ENCODE assay signal across 8 cellular contexts in the genomic region with DNA sequence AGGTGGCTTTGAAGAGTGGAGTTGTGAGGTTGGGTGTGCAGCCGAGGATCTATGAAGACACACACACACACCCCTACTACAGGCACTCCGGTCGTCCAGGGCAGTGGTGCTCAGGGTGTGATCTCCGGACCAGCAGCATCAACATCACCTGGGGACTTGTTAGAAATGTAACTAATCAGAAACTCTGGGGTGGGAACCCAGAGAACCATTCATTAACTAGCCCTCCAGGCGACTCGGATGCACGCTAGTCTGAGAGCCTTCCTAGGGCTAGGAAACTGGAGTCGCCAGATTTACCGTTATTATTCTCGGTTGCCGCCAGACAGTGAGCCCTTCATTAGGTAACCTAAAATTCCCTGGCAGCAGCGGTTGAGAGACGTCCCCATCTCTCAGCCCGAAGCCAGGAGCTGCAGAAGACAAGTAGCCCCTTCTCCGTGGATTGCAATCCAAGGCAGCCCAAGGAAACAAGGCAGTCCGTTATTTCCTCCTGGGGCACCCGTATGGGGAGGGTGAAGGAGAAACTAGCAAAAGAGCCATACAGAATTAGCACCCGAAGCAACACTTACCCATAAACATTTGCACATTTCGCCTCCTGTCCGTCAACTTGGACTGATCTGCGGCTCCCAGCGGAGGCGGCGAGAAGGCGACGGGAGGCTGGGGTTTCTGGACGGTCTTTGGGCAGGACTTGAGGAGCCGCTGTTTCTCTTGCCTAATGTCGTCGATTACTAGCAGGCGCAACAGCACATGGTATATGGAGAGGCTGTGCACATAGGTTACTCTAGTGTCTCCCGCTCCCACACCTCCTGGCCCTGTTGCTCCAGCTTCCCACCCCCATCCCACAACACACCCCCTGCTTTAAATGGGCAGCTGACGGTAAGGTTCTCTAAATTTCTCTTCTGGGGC. TPM values are rescaled to one million over a fixed set of nuclear protein-coding genes. Genes with fewer than 3 reads are reported as not detected.
A peak's percentile ranks its signal among the peaks of the same experiment; 100 is the strongest.
DNase-seq lines count a peak whose midpoint lies in the region; ATAC-seq and TF ChIP-seq lines count a peak whose summit lies in the region.

No MANE protein-coding gene starts in this region.

- peaks cover 11% of the 10 kb centered on the region for H3K4me1 ChIP-seq in SJCRH30
- H3K4me1 ChIP-seq in endodermal cell (ENCODE audit: control insufficient read depth, insufficient read depth, low read length) = no peaks in the 10 kb centered on the region
- H3K4me1 ChIP-seq in muscle layer of colon (ENCODE audit: insufficient read depth, low read length) = peaks cover 28% of the 10 kb centered on the region

- H3K9ac ChIP-seq in endodermal cell (ENCODE audit: extremely low read depth, low read length, poor library complexity, severe bottlenecking) (peak overlapping the region; percentile 62), muscle layer of colon (ENCODE audit: low read length) (peak overlapping the region; percentile 97)

- peak; percentile 24 for DNase-seq in SIG-M5 treated with dmso at 0.1 percent for 504 hours (lab: John Stamatoyannopoulos, UW; ENCODE audit: unreplicated experiment)
- DNase-seq in SIG-M5 (lab: John Stamatoyannopoulos, UW) = no peak
- peak; percentile 24 to 29 for DNase-seq in SJCRH30
- peak; percentile 80 for DNase-seq in endodermal cell
- no peak for DNase-seq in T1000 (lab: John Stamatoyannopoulos, UW)

- peaks cover 14% of the 10 kb centered on the region for H3K36me3 ChIP-seq in SJCRH30
- H3K36me3 ChIP-seq in endodermal cell (ENCODE audit: control insufficient read depth, insufficient read depth, low read length) = peaks cover 15% of the 10 kb centered on the region
- peaks cover 2% of the 10 kb centered on the region for H3K36me3 ChIP-seq in muscle layer of colon (ENCODE audit: insufficient read depth, low read length)

- H3K27ac Mint-ChIP-seq in endodermal cell = peak overlapping the region; percentile 50

- peaks cover 53% of the 10 kb centered on the region for H3K27me3 Mint-ChIP-seq in endodermal cell (ENCODE audit: insufficient read depth)

- peak overlapping the region; percentile 88 for H3K27ac ChIP-seq in SJCRH30
- H3K27ac ChIP-seq in endodermal cell (ENCODE audit: low read depth, low read length) = peak overlapping the region; percentile 55
- peak overlapping the region; percentile 96 for H3K27ac ChIP-seq in muscle layer of colon (ENCODE audit: low read depth, low read length)

- peak; percentile 21 for ATAC-seq in HG02678 (IDR thresholded peaks at IDR 0.05; ENCODE audit: unreplicated experiment)
- no peak for ATAC-seq in HG02840 (IDR thresholded peaks at IDR 0.05; ENCODE audit: low FRiP score, unreplicated experiment)

- peak overlapping the region; percentile 75 for H3K4me3 Mint-ChIP-seq in endodermal cell

- TF ChIP-seq CTCF in endodermal cell (conservative IDR thresholded peaks at IDR 0.05) = no peak

- H3K4me3 ChIP-seq in SJCRH30 (peak overlapping the region; percentile 83), endodermal cell (ENCODE audit: low read length) (peak overlapping the region; percentile 89), muscle layer of colon (ENCODE audit: low read depth in 1 of 2, low read length in 2 of 2) (peak overlapping the region; percentile 76 to 92)

- no peaks in the 10 kb centered on the region for H3K9me3 ChIP-seq in SJCRH30 (replicated peaks)
- no peaks in the 10 kb centered on the region for H3K9me3 ChIP-seq in endodermal cell (ENCODE audit: control insufficient read depth, low read length)
- H3K9me3 ChIP-seq in muscle layer of colon (ENCODE audit: low read length) = no peaks in the 10 kb centered on the region

- peaks cover 13% of the 10 kb centered on the region for H3K36me3 Mint-ChIP-seq in endodermal cell (ENCODE audit: low read depth)

- peaks cover 43% of the 10 kb centered on the region for H3K4me1 Mint-ChIP-seq in endodermal cell

- no peaks in the 10 kb centered on the region for H3K9me3 Mint-ChIP-seq in endodermal cell

- WGBS in endodermal cell (ENCODE audit: insufficient coverage in 1 of 2, insufficient read length in 1 of 2), 2 experiments = 2 to 5% methylated on average over 11 to 33 of the region's 33 CpGs

- H3K27me3 ChIP-seq in SJCRH30 (no peaks in the 10 kb centered on the region), endodermal cell (ENCODE audit: control insufficient read depth, insufficient read depth, low read length, poor library complexity, severe bottlenecking) (peaks cover 18% of the 10 kb centered on the region), muscle layer of colon (ENCODE audit: control insufficient read depth in 1 of 2, insufficient read depth in 2 of 2, low read length in 2 of 2) (no peaks in the 10 kb centered on the region)

RNA-seq across cellular contexts. Expression of a gene that starts 2.9 kb away (rescaled TPM):
- total RNA-seq in SJCRH30 (2014; rRNA removed; shearing (Covaris generic)) = 7.6 and 8.1 TPM in 2 replicates
- total RNA-seq in endodermal cell = 10 to 100 TPM; 49.5 to 53.1 TPM
- polyA plus RNA-seq in endodermal cell (2013, experiment 1 of 2) = 40.4 TPM
- polyA plus RNA-seq in endodermal cell (2013, experiment 2 of 2) = 51.5 TPM

Comparison
In these comparisons a context has a peak if more than half of its experiments do, and no peak if none do; other contexts are left out.
1. DNase-seq: peak in SIG-M5 treated with dmso at 0.1 percent for 504 hours (single experiment), SJCRH30 (2 of 2) and endodermal cell (single experiment); none in SIG-M5 (single experiment) and T1000 (single experiment).
2. Peak in every context shown above with its lines, with median percentiles within 50 percentile points of each other: H3K27ac ChIP-seq and H3K4me3 ChIP-seq.